Comparison of ENCODE assay signal across 8 cellular contexts in genomic region chr2:171523969-171524401, GRCh38. TPM values are rescaled to one million over a fixed set of nuclear protein-coding genes. Genes with fewer than 3 reads are reported as not detected.
DNase-seq lines count a peak whose midpoint lies in the region; ATAC-seq and TF ChIP-seq lines count a peak whose summit lies in the region.

No MANE protein-coding gene starts in this region.

- H3K27ac Mint-ChIP-seq in CD4-positive, alpha-beta T cell: no peak overlapping the region
- no peak overlapping the region for H3K27ac Mint-ChIP-seq in neural crest cell (ENCODE audit: unreplicated experiment)

- intact Hi-C loops in CD4-positive, alpha-beta T cell (cut with DNase I, micrococcal nuclease): no loop called here

- no peaks in the 10 kb centered on the region for H3K9me3 ChIP-seq in CD4-positive, alpha-beta T cell (ENCODE audit: control insufficient read depth, low read length)

- peak overlapping the region; percentile 75 for H3K4me3 ChIP-seq in NB4 (ENCODE audit: low read depth, low read length)
- H3K4me3 ChIP-seq in epithelial cell of proximal tubule (ENCODE audit: low read depth, low read length): peak overlapping the region; percentile 64

- peaks cover 72% of the 10 kb centered on the region for H3K27me3 Mint-ChIP-seq in CD4-positive, alpha-beta T cell
- peaks cover 12% of the 10 kb centered on the region for H3K27me3 Mint-ChIP-seq in neural crest cell (ENCODE audit: low read depth)

- H3K9me3 Mint-ChIP-seq in CD4-positive, alpha-beta T cell: no peaks in the 10 kb centered on the region
- H3K9me3 Mint-ChIP-seq in neural crest cell: no peaks in the 10 kb centered on the region

- no peak for DNase-seq in CD4-positive, alpha-beta T cell
- DNase-seq in NB4 (ENCODE audit: low read depth) (peak; percentile 72), epithelial cell of proximal tubule (ENCODE audit: low read depth) (peak; percentile 36), neural crest cell (ENCODE audit: low read depth, low spot score) (no peak), occipital lobe (lab: John Stamatoyannopoulos, UW) (no peak), ecto neural progenitor cell (ENCODE audit: low spot score) (no peak), islet precursor cell (no peak)

- ATAC-seq in CD4-positive, alpha-beta T cell (ENCODE audit: poor library complexity): no peak
- no peak for ATAC-seq in GM19035 (IDR thresholded peaks at IDR 0.05; ENCODE audit: unreplicated experiment)

- peaks cover 36% of the 10 kb centered on the region for H3K27me3 ChIP-seq in CD4-positive, alpha-beta T cell (ENCODE audit: control insufficient read depth, insufficient read depth, low read length)

- no peak for TF ChIP-seq CTCF in CD4-positive, alpha-beta T cell (IDR thresholded peaks at IDR 0.05)
- TF ChIP-seq CTCF in NB4 (IDR thresholded peaks at IDR 0.05; ENCODE audit: low read depth, low read length): no peak
- no peak for TF ChIP-seq CTCF in epithelial cell of proximal tubule (conservative IDR thresholded peaks at IDR 0.05; ENCODE audit: low read depth, low read length)
- no peak for TF ChIP-seq CTCF in neural crest cell (conservative IDR thresholded peaks at IDR 0.05)

- peaks cover 9% of the 10 kb centered on the region for H3K4me1 Mint-ChIP-seq in CD4-positive, alpha-beta T cell (ENCODE audit: low read depth)
- H3K4me1 Mint-ChIP-seq in neural crest cell: peaks cover 25% of the 10 kb centered on the region

- POLR2A ChIA-PET in CD4-positive, alpha-beta T cell (lab: Charles Lee): no interaction called here

- H3K4me3 Mint-ChIP-seq in CD4-positive, alpha-beta T cell: peak overlapping the region; percentile 51
- peak overlapping the region; percentile 97 for H3K4me3 Mint-ChIP-seq in neural crest cell

- no peak for TF ChIP-seq POLR2A in NB4 (IDR thresholded peaks at IDR 0.05; ENCODE audit: extremely low read depth, insufficient read length)

- CTCF ChIA-PET in CD4-positive, alpha-beta T cell (lab: Charles Lee): no interaction called here

- no peak overlapping the region for H3K27ac ChIP-seq in CD4-positive, alpha-beta T cell (ENCODE audit: low read depth, low read length)

- no peaks in the 10 kb centered on the region for H3K36me3 Mint-ChIP-seq in CD4-positive, alpha-beta T cell (ENCODE audit: low read depth)
- H3K36me3 Mint-ChIP-seq in neural crest cell (ENCODE audit: low read depth): no peaks in the 10 kb centered on the region

RNA-seq across cellular contexts. Expression of gene CYBRD1, which starts 1.7 kb away (rescaled TPM):
- under 1 TPM; 0.27 to 0.45 TPM for total RNA-seq in CD4-positive, alpha-beta T cell
- total RNA-seq in epithelial cell of proximal tubule (2.5 and 5.1 TPM in 2 replicates), neural crest cell (10.0 and 11.8 TPM in 2 replicates), occipital lobe (12.3 TPM)

Comparison
In these comparisons a context has a peak if more than half of its experiments do, and no peak if none do; other contexts are left out.
1. DNase-seq: peak in NB4 (single experiment) and epithelial cell of proximal tubule (single experiment); none in CD4-positive, alpha-beta T cell (0 of 10), neural crest cell (single experiment), occipital lobe (single experiment), ecto neural progenitor cell (single experiment) and islet precursor cell (single experiment).